1 cellular context compared by ENCODE assay signal in genomic region chrX:2501246-2502102, GRCh38.
TF ChIP-seq lines count a peak whose summit lies in the region.

No MANE protein-coding gene starts in this region.

TF ChIP-seq in HCT116, 20 proteins besides CTCF, POLR2A, EP300 and RAD21 (continued from another document):
- TF ChIP-seq REST (IDR thresholded peaks at IDR 0.05; ENCODE audit: low read depth) = no peak
- TF ChIP-seq ZFX (IDR thresholded peaks at IDR 0.05) = no peak
- no peak for TF ChIP-seq SIN3A (IDR thresholded peaks at IDR 0.05; ENCODE audit: low read depth)
- TF ChIP-seq EGR1 (IDR thresholded peaks at IDR 0.05; ENCODE audit: low read depth) = no peak
TF ChIP-seq in HCT116: peak in this region for 0.
